In the genomic region with DNA sequence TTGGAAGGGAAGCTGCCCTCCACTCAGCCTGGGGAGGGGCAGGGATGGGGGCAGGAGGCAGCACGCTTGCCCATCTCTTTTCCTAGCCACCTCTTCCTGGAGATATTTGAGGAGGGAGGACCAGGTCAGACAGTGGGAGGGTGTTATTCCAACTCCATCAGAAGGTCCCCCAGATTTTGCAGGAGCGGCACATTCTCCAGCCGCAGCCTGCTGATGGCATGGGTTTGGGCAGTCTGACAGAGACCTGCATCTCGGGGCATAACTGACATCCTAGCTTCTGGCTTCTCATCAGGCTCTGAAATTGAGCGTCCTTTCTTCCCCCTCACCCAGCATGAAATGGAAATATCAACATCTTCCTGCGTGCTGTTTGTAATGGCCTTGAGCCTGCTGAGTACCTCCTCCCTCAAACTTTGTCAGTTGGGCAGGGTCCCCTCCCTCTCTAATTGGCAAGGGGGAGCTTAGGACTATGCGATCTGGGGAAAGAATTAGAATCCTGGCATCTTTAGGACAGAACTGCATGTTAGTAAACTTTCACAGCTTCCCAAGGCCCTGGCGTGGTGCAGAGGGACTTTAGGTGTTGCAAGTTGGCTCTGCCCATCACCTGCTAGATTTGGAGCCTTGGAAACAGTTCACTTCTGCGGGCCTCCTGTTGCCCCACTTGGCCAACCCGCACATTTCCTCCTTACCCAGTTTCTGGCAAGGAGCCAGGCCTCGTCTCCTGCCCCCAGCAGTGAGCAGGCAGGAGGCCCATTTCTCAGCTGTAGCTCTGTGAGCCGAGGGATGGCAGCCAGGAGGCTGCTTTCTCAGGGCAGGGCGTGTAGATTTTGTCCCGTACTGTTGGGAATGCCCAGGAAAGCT, we compare ENCODE assay signal across 8 cellular contexts. TPM values are rescaled to one million over a fixed set of nuclear protein-coding genes. Genes with fewer than 3 reads are reported as not detected.
DNase-seq lines count a peak whose midpoint lies in the region; ATAC-seq and TF ChIP-seq lines count a peak whose summit lies in the region.

No MANE protein-coding gene starts in this region.

- no peak overlapping the region for H4K5ac ChIP-seq in IMR-90 (ENCODE audit: low read depth, low read length)

- no peak for TF ChIP-seq POLR2A in IMR-90 (IDR thresholded peaks at IDR 0.05; ENCODE audit: low read depth, low read length)

- POLR2A ChIA-PET in IMR-90 (lab: Charles Lee; ENCODE audit: unreplicated experiment), result interaction anchor here (0.5 kb wide), 1 partner anchor 9 kb away, joined by 4 read pairs; no protein-coding TSS in a partner anchor

- H3K18ac ChIP-seq in IMR-90 (ENCODE audit: low read depth, low read length), result no peak overlapping the region

- no peak overlapping the region for H3K14ac ChIP-seq in IMR-90 (replicated peaks; ENCODE audit: low read depth, low read length)

- no TSS peak for BruUV-seq in IMR-90 (replicated peaks; lab: Mats Ljungman, UMichigan)

- no peak overlapping the region for H3K4ac ChIP-seq in IMR-90 (ENCODE audit: low read depth, low read length)

- TF ChIP-seq CTCF in IMR-90 (conservative IDR thresholded peaks at IDR 0.05; ENCODE audit: low read depth, low read length) (no peak), cardiac fibroblast (IDR thresholded peaks at IDR 0.05; ENCODE audit: low read depth, low read length) (no peak), thoracic aorta (IDR thresholded peaks at IDR 0.05) (no peak)

- H3K36me3 ChIP-seq in IMR-90 (ENCODE audit: control insufficient read depth, insufficient read depth, low read length) (no peaks in the 10 kb centered on the region), thoracic aorta (no peaks in the 10 kb centered on the region)

- peak; percentile 53 for DNase-seq in CD1c-positive myeloid dendritic cell (ENCODE audit: extremely low spot score)
- peak; percentile 20 for DNase-seq in IMR-90
- DNase-seq in T-helper 1 cell, result peak; percentile 48 to 72 (median 57)
- peak; percentile 19 to 57 for DNase-seq in cardiac fibroblast (ENCODE audit: low read depth in 2 of 2)
- DNase-seq in midbrain (lab: John Stamatoyannopoulos, UW), result peak; percentile 75
- DNase-seq in thoracic aorta (ENCODE audit: low spot score), result no peak
- no peak for DNase-seq in left ventricle myocardium superior

- H3K56ac ChIP-seq in IMR-90 (ENCODE audit: extremely low read depth, insufficient read depth, low read length), result no peak overlapping the region

- no peak overlapping the region for H2BK20ac ChIP-seq in IMR-90 (ENCODE audit: low read depth, low read length)

- peaks cover 24% of the 10 kb centered on the region for H4K20me1 ChIP-seq in IMR-90 (ENCODE audit: insufficient read depth, low read length)

- H3K27ac ChIP-seq in IMR-90 (ENCODE audit: insufficient read depth, low read length) (no peak overlapping the region), thoracic aorta (peak overlapping the region; percentile 13 to 63)

- peaks cover 6% of the 10 kb centered on the region; the same call in 1 of the 2 replicates for H3K9me1 ChIP-seq in IMR-90 (ENCODE audit: insufficient read depth, low read length)

- H4K8ac ChIP-seq in IMR-90 (ENCODE audit: low read depth in 2 of 2, low read length in 2 of 2), result no peak overlapping the region

- intact Hi-C loops in IMR-90 (cut with micrococcal nuclease), result no loop called here
- intact Hi-C loops in left ventricle myocardium superior (cut with micrococcal nuclease), result no loop called here

- in situ Hi-C loops in IMR-90 (cut with MboI; ENCODE audit: low sequenced_read_pairs), result no loop called here

- H3K4me3 ChIP-seq in IMR-90 (ENCODE audit: insufficient read depth, low read depth, low read length) (no peak overlapping the region), cardiac fibroblast (replicated peaks in 1 of 2; ENCODE audit: low read depth in 2 of 2, low read length in 2 of 2) (no peak overlapping the region), thoracic aorta (peak overlapping the region; percentile 79)

- WGBS in IMR-90 (ENCODE audit: extremely low coverage in 2 of 2, insufficient read length in 1 of 2), 2 experiments, result 33% methylated on average over 5 of the region's 14 CpGs; no CpG with 5 or more reads in 1 of the 2 experiments

- H3K9me3 ChIP-seq in IMR-90 (ENCODE audit: control insufficient read depth, insufficient read depth, low read length), result no peaks in the 10 kb centered on the region
- H3K9me3 ChIP-seq in thoracic aorta, result no peaks in the 10 kb centered on the region

- no peak overlapping the region for H3K9ac ChIP-seq in IMR-90 (ENCODE audit: low read depth, low read length)

- H2AK9ac ChIP-seq in IMR-90 (replicated peaks; ENCODE audit: low read depth, low read length, poor library complexity), result peak overlapping the region; percentile 47

- peaks cover 12% of the 10 kb centered on the region; the same call in 1 of the 2 replicates for H3K4me1 ChIP-seq in IMR-90 (ENCODE audit: control insufficient read depth, insufficient read depth, low read length)
- peaks cover 20 to 63% of the 10 kb centered on the region in 2 donors for H3K4me1 ChIP-seq in thoracic aorta (ENCODE audit: control insufficient read depth in 1 of 2, low read depth in 2 of 2)

- no peak overlapping the region for H3K4me2 ChIP-seq in IMR-90 (ENCODE audit: low read depth, low read length)

- no peak overlapping the region for H4K91ac ChIP-seq in IMR-90 (ENCODE audit: insufficient read depth, low read depth, low read length)

- H3K27me3 ChIP-seq in IMR-90 (ENCODE audit: control insufficient read depth, insufficient read depth, low read length) (peaks cover 16% of the 10 kb centered on the region), thoracic aorta (replicated peaks; ENCODE audit: insufficient read depth) (no peaks in the 10 kb centered on the region)

- H3K79me1 ChIP-seq in IMR-90 (ENCODE audit: low read depth in 1 of 2, low read length in 2 of 2), result peaks cover 3 to 44% of the 10 kb centered on the region in 2 experiments; a peak in 3 of 4 replicates

- H2AK5ac ChIP-seq in IMR-90 (ENCODE audit: low read depth, low read length), result no peak overlapping the region

- no peak overlapping the region for H2BK5ac ChIP-seq in IMR-90 (ENCODE audit: low read depth, low read length, poor library complexity, severe bottlenecking)

- H2BK120ac ChIP-seq in IMR-90 (ENCODE audit: low read depth, low read length), result no peak overlapping the region

- dilution Hi-C loops in IMR-90 (cut with HindIII; ENCODE audit: low sequenced_read_pairs, unreplicated experiment), result no loop called here

- no peak overlapping the region for H2BK15ac ChIP-seq in IMR-90 (ENCODE audit: low read depth, low read length)

- CTCF ChIA-PET in IMR-90 (lab: Yijun Ruan, JAX), result interaction anchor here (0.6 to 1.3 kb wide), 2 partner anchors 42 to 236 kb away, joined by 3 read pairs; no protein-coding TSS in a partner anchor

- TF ChIP-seq RAD21 in IMR-90 (IDR thresholded peaks at IDR 0.05; ENCODE audit: low read length), result no peak

- peak overlapping the region; percentile 0 for H2AFZ ChIP-seq in IMR-90 (replicated peaks; ENCODE audit: low read length, poor library complexity)

- ATAC-seq in IMR-90 (ENCODE audit: low read depth) (no peak), thoracic aorta (ENCODE audit: insufficient number of reproducible peaks, low FRiP score, low read depth) (no peak), left ventricle myocardium superior (no peak), GM18868 (IDR thresholded peaks at IDR 0.05; ENCODE audit: unreplicated experiment) (no peak)

- H3K23ac ChIP-seq in IMR-90 (ENCODE audit: low read depth, low read length), result no peak overlapping the region; the same call in 1 of the 2 replicates

TF ChIP-seq in IMR-90, 13 proteins besides CTCF, POLR2A, EP300 and RAD21:
- TF ChIP-seq FOS (IDR thresholded peaks at IDR 0.05; ENCODE audit: low read depth, low read length) (no peak), MXI1 (IDR thresholded peaks at IDR 0.05; ENCODE audit: borderline replicate concordance, low read depth, low read length) (no peak), CEBPB (IDR thresholded peaks at IDR 0.05; ENCODE audit: low read depth, low read length) (no peak), BHLHE40 (IDR thresholded peaks at IDR 0.05; ENCODE audit: low read depth, low read length) (no peak)
TF ChIP-seq in IMR-90: peak in this region for 0.

RNA-seq across cellular contexts. Expression of a gene that starts 2.2 kb away (rescaled TPM):
- total RNA-seq in IMR-90 (2012; rRNA removed), result 35.8 and 46.8 TPM in 2 replicates
- 274 and 275 TPM in 2 replicates for polyA plus RNA-seq in IMR-90 (2012; rRNA removed)
- 429 TPM in 2 replicates for polyA plus RNA-seq in IMR-90 (2012; cell fraction: cytosol; rRNA removed)
- polyA plus RNA-seq in IMR-90 (2012; cell fraction: nucleus; rRNA removed; ENCODE audit: low replicate concordance), result 107 and 149 TPM in 2 replicates
- 10 to 100 TPM; 65.5 to 70.6 TPM for total RNA-seq in thoracic aorta
- 28.8 TPM for total RNA-seq in left ventricle myocardium superior

RNA-seq across cellular contexts. Expression of a gene that starts 58.1 kb away (rescaled TPM):
- total RNA-seq in IMR-90 (2012; rRNA removed), result not detected in 2 replicates
- polyA plus RNA-seq in IMR-90 (2012; rRNA removed), result 0.03 TPM in 1 of 2 replicates, not detected in the other
- polyA plus RNA-seq in IMR-90 (2012; cell fraction: cytosol; rRNA removed), result not detected in 2 replicates
- polyA plus RNA-seq in IMR-90 (2012; cell fraction: nucleus; rRNA removed; ENCODE audit: low replicate concordance), result 0.02 and 0.05 TPM in 2 replicates
- not detected for total RNA-seq in thoracic aorta
- not detected for total RNA-seq in left ventricle myocardium superior

Comparison
In these comparisons a context has a peak if more than half of its experiments do, and no peak if none do; other contexts are left out.
1. DNase-seq: peak in CD1c-positive myeloid dendritic cell (single experiment), IMR-90 (single experiment), T-helper 1 cell (5 of 5), cardiac fibroblast (2 of 2) and midbrain (single experiment); none in thoracic aorta (single experiment) and left ventricle myocardium superior (single experiment).